1 cellular context compared by ENCODE assay signal in genomic region chr5:116037236-116037822, GRCh38.
TF ChIP-seq lines count a peak whose summit lies in the region.

No MANE protein-coding gene starts in this region.

TF ChIP-seq in IMR-90, 13 proteins besides CTCF, POLR2A, EP300 and RAD21 (continued from another document):
- no peak for TF ChIP-seq CEBPB (IDR thresholded peaks at IDR 0.05; ENCODE audit: low read depth, low read length)
- no peak for TF ChIP-seq NFE2L2 (IDR thresholded peaks at IDR 0.05; ENCODE audit: low read depth, low read length)
- TF ChIP-seq SMC3 (IDR thresholded peaks at IDR 0.05; ENCODE audit: low read depth, low read length): 0 out of 2 replicates have a peak, but pooled peaks have one; percentile 17
